In the genomic region with DNA sequence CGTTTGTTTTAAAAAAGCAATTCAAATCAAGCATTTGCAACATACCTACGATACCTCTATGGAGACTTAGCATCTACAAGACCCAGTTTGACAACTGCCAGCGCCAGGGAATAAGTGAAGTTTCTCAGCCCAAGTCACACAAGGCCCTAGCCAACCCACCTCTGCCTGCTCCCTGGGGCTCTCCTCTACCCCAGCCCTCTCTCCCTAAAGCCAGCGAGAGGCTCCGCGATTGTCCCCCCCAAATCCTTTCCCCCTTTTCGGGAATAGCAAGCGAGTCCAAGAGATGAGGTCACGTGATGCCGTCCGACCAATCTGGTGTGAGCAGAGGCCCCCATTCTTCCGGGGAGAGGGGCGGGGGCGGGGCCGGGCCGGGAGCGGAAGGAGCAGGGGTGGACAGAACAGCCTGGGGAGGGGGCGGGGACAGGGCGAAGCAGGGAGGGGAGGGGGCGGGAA, we compare ENCODE assay signal across 8 cellular contexts.
A peak's percentile ranks its signal among the peaks of the same experiment; 100 is the strongest.
DNase-seq lines count a peak whose midpoint lies in the region; ATAC-seq lines count a peak whose summit lies in the region.

No MANE protein-coding gene starts in this region.

- no peaks in the 10 kb centered on the region for H3K9me3 Mint-ChIP-seq in activated CD4-positive, alpha-beta T cell treated with anti-CD3 and anti-CD28 coated beads, Interleukin-2, amount 10 ng/mL, durations not matched to agents 24 days and 14 days

- peaks cover 5% of the 10 kb centered on the region for H3K4me1 Mint-ChIP-seq in activated CD4-positive, alpha-beta T cell treated with anti-CD3 and anti-CD28 coated beads, Interleukin-2, amount 10 ng/mL, durations not matched to agents 24 days and 14 days

- peak overlapping the region; percentile 85 for H3K27ac ChIP-seq in cingulate gyrus (ENCODE audit: low read depth, low read length)

- H3K27me3 Mint-ChIP-seq in activated CD4-positive, alpha-beta T cell treated with anti-CD3 and anti-CD28 coated beads, Interleukin-2, amount 10 ng/mL, durations not matched to agents 24 days and 14 days: no peaks in the 10 kb centered on the region

- peak; percentile 77 for ATAC-seq in GM18517 (IDR thresholded peaks at IDR 0.05; ENCODE audit: unreplicated experiment)
- peak; percentile 78 for ATAC-seq in HG02981 (IDR thresholded peaks at IDR 0.05; ENCODE audit: unreplicated experiment)

- H3K4me3 Mint-ChIP-seq in activated CD4-positive, alpha-beta T cell treated with anti-CD3 and anti-CD28 coated beads, Interleukin-2, amount 10 ng/mL, durations not matched to agents 24 days and 14 days: peak overlapping the region; percentile 93

- intact Hi-C loops in activated CD4-positive, alpha-beta T cell treated with anti-CD3 and anti-CD28 coated beads, Interleukin-2, amount 10 ng/mL, durations not matched to agents 24 days and 14 days (cut with micrococcal nuclease): no loop called here

- DNase-seq in NCI-H2227 treated with DMSO at 0.1 percent for 48 hours (lab: John Stamatoyannopoulos, UW): peak; percentile 91
- DNase-seq in activated CD4-positive, alpha-beta T cell treated with anti-CD3 and anti-CD28 coated beads, Interleukin-2, amount 10 ng/mL, durations not matched to agents 24 days and 14 days: peak; percentile 90
- peak; percentile 99 for DNase-seq in left kidney (ENCODE audit: low read depth, low spot score)
- peak; percentile 77 to 82 for DNase-seq in stimulated activated CD4-positive, alpha-beta T cell treated with anti-CD3 and anti-CD28 coated beads, Interleukin-1b, Interleukin-23, amount 100 ng/mL, for 4 hours (ENCODE audit: low read depth in 2 of 2)
- DNase-seq in dermis blood vessel endothelial cell: no peak

- H3K27ac Mint-ChIP-seq in activated CD4-positive, alpha-beta T cell treated with anti-CD3 and anti-CD28 coated beads, Interleukin-2, amount 10 ng/mL, durations not matched to agents 24 days and 14 days: peak overlapping the region; percentile 82

- no peaks in the 10 kb centered on the region for H3K36me3 Mint-ChIP-seq in activated CD4-positive, alpha-beta T cell treated with anti-CD3 and anti-CD28 coated beads, Interleukin-2, amount 10 ng/mL, durations not matched to agents 24 days and 14 days (ENCODE audit: low read depth)
